Comparison of ENCODE assay signal across 31 cellular contexts in genomic region chr11:70894566-70894965, GRCh38.
"Had no signal": no experiment of that assay in that cellular context is flagged by ENCODE, and none has a peak within 500 bp of the region (broad histone marks: within the 10 kb centered on the region; RNA-seq: fewer than 3 reads in every experiment).

No MANE protein-coding gene starts in this region.

- H3K27me3 ChIP-seq: ascending aorta, cardiac muscle cell had no signal

- H3K36me3 ChIP-seq: ascending aorta, cardiac muscle cell had no signal

- H3K4me1 ChIP-seq: ascending aorta had no signal

- H3K4me3 ChIP-seq: ascending aorta, cardiac muscle cell had no signal

- ATAC-seq: activated CD8-positive, alpha-beta memory T cell treated with anti-CD3 and anti-CD28 coated beads, Interleukin-2, amount 10 ng/mL, durations not matched to agents 7 days and 5 days; activated CD8-positive, alpha-beta T cell treated with anti-CD3 and anti-CD28 coated beads, Interleukin-2, amount 10 ng/mL, durations not matched to agents 7 days and 5 days; activated naive CD8-positive, alpha-beta T cell treated with anti-CD3 and anti-CD28 coated beads, Interleukin-2, amount 50 U/mL, for 24 hours had no signal

- FAIRE-seq: bronchial epithelial cell, TTC549 had no signal

- DNase-seq: activated B cell treated with CpG ODN at 0.5 μM for 24 hours; activated CD4-positive, alpha-beta memory T cell treated with anti-CD3 and anti-CD28 coated beads, Interleukin-2, amount 10 ng/mL, durations not matched to agents 7 days and 5 days; activated CD4-positive, alpha-beta T cell treated with anti-CD3 and anti-CD28 coated beads for 4 hours; activated CD4-positive, alpha-beta T cell treated with anti-CD3 and anti-CD28 coated beads, Interleukin-2, amount 10 ng/mL, durations not matched to agents 24 days and 14 days; activated CD4-positive, alpha-beta T cell treated with anti-CD3 and anti-CD28 coated beads, Interleukin-2, amount 50 U/mL, for 1 hour; activated CD4-positive, alpha-beta T cell treated with anti-CD3 and anti-CD28 coated beads, Interleukin-2, amount 50 U/mL, for 4 hours; activated CD4-positive, CD25-positive, alpha-beta regulatory T cell treated with anti-CD3 and anti-CD28 coated beads, Interleukin-2, amount 50 U/mL, for 72 hours; activated CD8-positive, alpha-beta memory T cell treated with anti-CD3 and anti-CD28 coated beads for 24 hours; activated CD8-positive, alpha-beta memory T cell treated with anti-CD3 and anti-CD28 coated beads, Interleukin-2, amount 10 ng/mL, durations not matched to agents 7 days and 5 days; activated CD8-positive, alpha-beta memory T cell treated with anti-CD3 and anti-CD28 coated beads, Interleukin-2, amount 50 U/mL, for 48 hours; activated CD8-positive, alpha-beta T cell treated with anti-CD3 and anti-CD28 coated beads, Interleukin-2, amount 10 ng/mL, durations not matched to agents 7 days and 5 days; activated effector memory CD4-positive, alpha-beta T cell treated with Interleukin-2 at 50 U/mL for 16 hours; activated gamma-delta T cell; activated naive CD4-positive, alpha-beta T cell treated with anti-CD3 and anti-CD28 coated beads, Interleukin-2, amount 10 ng/mL, durations not matched to agents 7 days and 5 days; activated naive CD4-positive, alpha-beta T cell treated with Interleukin-2 at 50 U/mL for 16 hours; activated naive CD8-positive, alpha-beta T cell treated with anti-CD3 and anti-CD28 coated beads, Interleukin-2, amount 10 ng/mL, durations not matched to agents 7 days and 5 days; activated naive CD8-positive, alpha-beta T cell treated with anti-CD3 and anti-CD28 coated beads, Interleukin-2, amount 50 U/mL, for 24 hours; activated T-cell treated with anti-CD3 and anti-CD28 coated beads, Interleukin-2, amount 50 U/mL, for 24 hours; activated T-cell treated with anti-CD3 and anti-CD28 coated beads, Interleukin-2, amount 50 U/mL, for 48 hours; amygdala; anterior cingulate cortex; caudate nucleus; cerebellar nuclear complex; T-helper 1 cell; T-helper 2 cell; T-helper 9 cell had no signal

- H3K27ac ChIP-seq: ascending aorta, cardiac muscle cell, VCaP had no signal
